8 cellular contexts compared by ENCODE assay signal in genomic region chr1:48677306-48678287, GRCh38.
DNase-seq lines count a peak whose midpoint lies in the region; ATAC-seq, FAIRE-seq and TF ChIP-seq lines count a peak whose summit lies in the region.

No MANE protein-coding gene starts in this region.

- in situ Hi-C loops in GM12878 (cut with MboI), result loop anchor here (5.0 kb wide), 1 partner anchor 1670 kb away; no protein-coding TSS in a partner anchor

- TF ChIP-seq CTCF in LNCaP clone FGC (IDR thresholded peaks at IDR 0.05; ENCODE audit: control insufficient read depth, extremely low read depth, insufficient read depth) (peak; percentile 90), PC-3 (conservative IDR thresholded peaks at IDR 0.05; ENCODE audit: low read depth, low read length) (peak; percentile 82), GM12878 (IDR thresholded peaks at IDR 0.05 in 2 of 3, conservative IDR thresholded peaks at IDR 0.05 in 1 of 3; ENCODE audit: control insufficient read depth in 2 of 3, extremely low read depth in 1 of 3, insufficient read depth in 1 of 3, low read depth in 3 of 3, low read length in 3 of 3) (peak; percentile 59 to 71 (median 70))

- H3K4me1 ChIP-seq in PC-3 (ENCODE audit: insufficient read depth, low read length) (peaks cover 10% of the 10 kb centered on the region), GM12878 (ENCODE audit: control insufficient read depth, insufficient read depth, low read length) (no peaks in the 10 kb centered on the region; the same call in 1 of the 2 replicates)

- peak; percentile 38 for ATAC-seq in GM21423 (IDR thresholded peaks at IDR 0.05; ENCODE audit: unreplicated experiment)
- peak; percentile 78 for ATAC-seq in PC-3
- peak; percentile 83 for ATAC-seq in GM12878
- ATAC-seq in HG03521 (IDR thresholded peaks at IDR 0.05; ENCODE audit: unreplicated experiment), result no peak

- no peaks in the 10 kb centered on the region for H3K36me3 ChIP-seq in PC-3 (ENCODE audit: low read depth, low read length)
- no peaks in the 10 kb centered on the region for H3K36me3 ChIP-seq in GM12878 (ENCODE audit: control insufficient read depth in 2 of 2, insufficient read depth in 2 of 2, low read length in 1 of 2)

- no TSS peak for BruUV-seq in PC-3 (replicated peaks; lab: Mats Ljungman, UMichigan)
- no TSS peak for BruUV-seq in GM12878 (replicated peaks; lab: Mats Ljungman, UMichigan)

- intact Hi-C loops in PC-3 (cut with micrococcal nuclease) (loop anchor here (2.0 to 5.0 kb wide), 2 partner anchors 139 to 1670 kb away; no protein-coding TSS in a partner anchor), GM12878 (cut with micrococcal nuclease; ENCODE audit: unreplicated experiment) (loop anchor here (1.0 kb wide), 1 partner anchor 140 kb away; no protein-coding TSS in a partner anchor)

- H3K4me2 ChIP-seq in PC-3 (ENCODE audit: low read length), result no peak overlapping the region
- H3K4me2 ChIP-seq in GM12878 (ENCODE audit: control insufficient read depth, insufficient read depth), result no peak overlapping the region

- no peak overlapping the region for H2AFZ ChIP-seq in PC-3 (ENCODE audit: low read length)
- H2AFZ ChIP-seq in GM12878 (ENCODE audit: control insufficient read depth, low read depth, low read length), result no peak overlapping the region

- no peak overlapping the region for H3K9ac ChIP-seq in PC-3 (ENCODE audit: low read length)
- H3K9ac ChIP-seq in GM12878 (ENCODE audit: control insufficient read depth, insufficient read depth, low read length), result no peak overlapping the region

- 9% methylated on average over 21 of the region's 22 CpGs for WGBS in GM12878 (ENCODE audit: insufficient coverage, insufficient replicate concordance, low lambda C conversion rate, missing lambda C conversion rate)

- FAIRE-seq in GM12878 (lab: Jason Lieb, UNC), result peak; percentile 59

- SMC1A ChIA-PET in GM12878 (lab: Charles Lee; ENCODE audit: uncharacterized antibody, unreplicated experiment), result interaction anchor here (0.6 to 3.5 kb wide), 16 partner anchors 10 to 1671 kb away, joined by 3 to 22 read pairs (median 4); no protein-coding TSS in a partner anchor

- H3K9me3 ChIP-seq in PC-3 (ENCODE audit: low read length) (no peaks in the 10 kb centered on the region), GM12878 (replicated peaks; ENCODE audit: control insufficient read depth, insufficient read depth, low read length) (no peaks in the 10 kb centered on the region)

- H3K27ac ChIP-seq in PC-3 (ENCODE audit: low read length) (no peak overlapping the region), GM12878 (ENCODE audit: control insufficient read depth, insufficient read depth) (no peak overlapping the region)

- RAD21 ChIA-PET in GM12878 (lab: Charles Lee; ENCODE audit: unreplicated experiment), result interaction anchor here (0.6 to 4.0 kb wide), 15 partner anchors 9 to 1945 kb away, joined by 3 to 37 read pairs (median 5); no protein-coding TSS in a partner anchor

- POLR2A ChIA-PET in PC-3 (lab: Charles Lee; ENCODE audit: unreplicated experiment), result interaction anchor here (0.6 kb wide), 1 partner anchor 679 kb away, joined by 3 read pairs; no protein-coding TSS in a partner anchor
- POLR2A ChIA-PET in GM12878 (lab: Charles Lee), result interaction anchor here (1.4 kb wide), 1 partner anchor 140 kb away, joined by 3 read pairs; no protein-coding TSS in a partner anchor

- H3K79me2 ChIP-seq in PC-3 (ENCODE audit: low read length) (no peaks in the 10 kb centered on the region), GM12878 (ENCODE audit: control insufficient read depth, insufficient read depth, low read length) (no peaks in the 10 kb centered on the region)

- peak; percentile 39 for TF ChIP-seq RAD21 in GM12878 (IDR thresholded peaks at IDR 0.05; ENCODE audit: insufficient read depth, low read depth, low read length)

- TF ChIP-seq EP300 in GM12878 (IDR thresholded peaks at IDR 0.05; ENCODE audit: borderline replicate concordance in 1 of 2, control insufficient read depth in 1 of 2, low read depth in 2 of 2, low read length in 2 of 2), result no peak

- CTCF ChIA-PET in PC-3 (lab: Charles Lee), result interaction anchor here (0.5 to 1.9 kb wide), 6 partner anchors 19 to 178 kb away, joined by 3 to 47 read pairs (median 3); no protein-coding TSS in a partner anchor
- CTCF ChIA-PET in GM12878 (lab: Yijun Ruan, JAX), result interaction anchor here (0.6 to 6.0 kb wide), 39 partner anchors 9 to 1675 kb away, joined by 3 to 77 read pairs (median 4); no protein-coding TSS in a partner anchor

- H3K4me3 ChIP-seq in LNCaP clone FGC (ENCODE audit: low read depth, low read length) (no peak overlapping the region), PC-3 (ENCODE audit: low read length) (no peak overlapping the region), GM12878 (no peak overlapping the region)

- no peaks in the 10 kb centered on the region for H3K9me2 ChIP-seq in PC-3 (replicated peaks; ENCODE audit: low read length)

- H4K20me1 ChIP-seq in PC-3 (ENCODE audit: low read length) (no peaks in the 10 kb centered on the region), GM12878 (ENCODE audit: control insufficient read depth, insufficient read depth) (no peaks in the 10 kb centered on the region; the same call in 1 of the 2 replicates)

- no peaks in the 10 kb centered on the region for H3F3A ChIP-seq in PC-3 (ENCODE audit: low read length, unreplicated experiment)

- TF ChIP-seq POLR2A in GM12878 (IDR thresholded peaks at IDR 0.05; ENCODE audit: low read depth, low read length), result no peak

- DNase-seq in DMS153 (lab: John Stamatoyannopoulos, UW) (peak; percentile 80), LNCaP clone FGC (ENCODE audit: low read depth) (peak; percentile 76), PC-3 (peak; percentile 73), GM12878 (ENCODE audit: low read depth, low spot score) (no peak), iPS-NIHi7 (ENCODE audit: extremely low spot score) (peak; percentile 64)
- peak in 3 of 4 experiments; percentile 4 to 32 (median 10) for DNase-seq in stimulated activated CD4-positive, alpha-beta T cell treated with anti-CD3 and anti-CD28 coated beads, Interleukin-1b, Interleukin-23, amount 100 ng/mL, for 24 hours (ENCODE audit: low read depth in 4 of 4, low spot score in 1 of 4)

- no peaks in the 10 kb centered on the region for H3K27me3 ChIP-seq in PC-3 (ENCODE audit: low read length)
- H3K27me3 ChIP-seq in GM12878 (replicated peaks in 1 of 2; ENCODE audit: control insufficient read depth in 2 of 2, insufficient read depth in 2 of 2, low read length in 1 of 2), result peaks cover 0 to 4% of the 10 kb centered on the region in 2 experiments; a peak in 2 of 4 replicates

TF ChIP-seq in GM12878, 131 proteins besides CTCF, POLR2A, EP300 and RAD21:
- TF ChIP-seq MEF2B (IDR thresholded peaks at IDR 0.05; ENCODE audit: partially characterized antibody, poor library complexity, severe bottlenecking) (no peak), ATF7 (IDR thresholded peaks at IDR 0.05; ENCODE audit: low read depth) (0 out of 2 replicates have a peak, but pooled peaks have one; percentile 14), MAX (IDR thresholded peaks at IDR 0.05; ENCODE audit: low read depth, low read length) (0 out of 2 replicates have a peak, but pooled peaks have one; percentile 20), PKNOX1 (IDR thresholded peaks at IDR 0.05) (peak; percentile 60), EED (IDR thresholded peaks at IDR 0.05; ENCODE audit: low read depth) (no peak), SMC3 (IDR thresholded peaks at IDR 0.05; ENCODE audit: borderline replicate concordance, low read length) (peak; percentile 59)
